8 cellular contexts compared by ENCODE assay signal in genomic region chr7:112411186-112411795, GRCh38. TPM values are rescaled to one million over a fixed set of nuclear protein-coding genes. Genes with fewer than 3 reads are reported as not detected.
DNase-seq lines count a peak whose midpoint lies in the region; ATAC-seq and TF ChIP-seq lines count a peak whose summit lies in the region.

No MANE protein-coding gene starts in this region.

- peak; percentile 36 to 58 for TF ChIP-seq CTCF in Caco-2 (IDR thresholded peaks at IDR 0.05; ENCODE audit: insufficient read depth in 1 of 2, low read depth in 1 of 2, low read length in 1 of 2, severe bottlenecking in 1 of 2, unreplicated experiment in 1 of 2)
- TF ChIP-seq CTCF in body of pancreas (IDR thresholded peaks at IDR 0.05), result peak; percentile 22 to 68 (median 56)
- peak; percentile 65 for TF ChIP-seq CTCF in liver (IDR thresholded peaks at IDR 0.05; ENCODE audit: low read depth, low read length, missing input control)

- TF ChIP-seq POLR2A in body of pancreas (IDR thresholded peaks at IDR 0.05), result no peak

- H3K9me3 ChIP-seq in Caco-2, result no peaks in the 10 kb centered on the region
- no peaks in the 10 kb centered on the region for H3K9me3 ChIP-seq in body of pancreas
- no peaks in the 10 kb centered on the region for H3K9me3 ChIP-seq in liver (ENCODE audit: control insufficient read depth in 4 of 4, low read length in 3 of 4)

- BruUV-seq in Caco-2 (replicated peaks; lab: Mats Ljungman, UMichigan), result no TSS peak

- no peaks in the 10 kb centered on the region for H3K36me3 ChIP-seq in Caco-2 (ENCODE audit: control insufficient read depth, insufficient read depth, low read length)
- no peaks in the 10 kb centered on the region for H3K36me3 ChIP-seq in body of pancreas (replicated peaks in 1 of 2; ENCODE audit: insufficient read depth in 1 of 2, low read depth in 2 of 2)
- H3K36me3 ChIP-seq in liver (ENCODE audit: control insufficient read depth in 4 of 4, insufficient read depth in 3 of 4, low read depth in 1 of 4, low read length in 3 of 4), result no peaks in the 10 kb centered on the region

- no peaks in the 10 kb centered on the region for H3K4me1 Mint-ChIP-seq in Caco-2 (ENCODE audit: low read depth, unreplicated experiment)

- CTCF ChIA-PET in Caco-2 (lab: Charles Lee), result no interaction called here

- no peaks in the 10 kb centered on the region for H3K36me3 Mint-ChIP-seq in Caco-2 (ENCODE audit: insufficient read depth, unreplicated experiment)

- H3K4me1 ChIP-seq in Caco-2, result no peaks in the 10 kb centered on the region
- no peaks in the 10 kb centered on the region for H3K4me1 ChIP-seq in body of pancreas
- H3K4me1 ChIP-seq in liver (ENCODE audit: control insufficient read depth in 4 of 4, insufficient read depth in 4 of 4, low read length in 3 of 4), result peaks cover 0 to 3% (median 0%) of the 10 kb centered on the region in 4 donors

- no peak overlapping the region for H3K4me3 Mint-ChIP-seq in Caco-2 (ENCODE audit: unreplicated experiment)

- no peak overlapping the region for H3K4me3 ChIP-seq in Caco-2 (ENCODE audit: low read depth, low read length)
- H3K4me3 ChIP-seq in body of pancreas, result no peak overlapping the region
- no peak overlapping the region for H3K4me3 ChIP-seq in liver (ENCODE audit: low read depth in 1 of 3, low read length in 3 of 3)

- intact Hi-C loops in Caco-2 (cut with micrococcal nuclease; ENCODE audit: unreplicated experiment), result loop anchor here (5.0 to 10.0 kb wide), 2 partner anchors 86 to 336 kb away; no protein-coding TSS in a partner anchor
- intact Hi-C loops in body of pancreas (cut with DNase I), result no loop called here

- H3K27me3 Mint-ChIP-seq in Caco-2 (ENCODE audit: insufficient read depth, unreplicated experiment), result peaks cover 23% of the 10 kb centered on the region

- no peak overlapping the region for H3K27ac Mint-ChIP-seq in Caco-2 (ENCODE audit: unreplicated experiment)

- no peaks in the 10 kb centered on the region for H3K9me3 Mint-ChIP-seq in Caco-2 (ENCODE audit: unreplicated experiment)

- no peak overlapping the region for H3K9ac ChIP-seq in liver (ENCODE audit: low read depth in 1 of 2, low read length in 2 of 2)

- ATAC-seq in body of pancreas (peak; percentile 55), GM19452 (IDR thresholded peaks at IDR 0.05; ENCODE audit: unreplicated experiment) (no peak), GM18870 (IDR thresholded peaks at IDR 0.05; ENCODE audit: unreplicated experiment) (no peak)

- H3K27me3 ChIP-seq in Caco-2 (replicated peaks; ENCODE audit: control insufficient read depth, insufficient read depth, low read length) (no peaks in the 10 kb centered on the region), body of pancreas (no peaks in the 10 kb centered on the region), liver (ENCODE audit: control insufficient read depth in 4 of 4, insufficient read depth in 4 of 4, low read length in 3 of 4) (no peaks in the 10 kb centered on the region)

- TF ChIP-seq RAD21 in liver (IDR thresholded peaks at IDR 0.05), result peak; percentile 91

- no peak overlapping the region for H3K27ac ChIP-seq in body of pancreas
- no peak overlapping the region for H3K27ac ChIP-seq in liver (ENCODE audit: low read depth in 1 of 2, low read length in 2 of 2)

- DNase-seq in Caco-2, result peak in 1 of 2 experiments; percentile 28
- peak; percentile 36 for DNase-seq in NCI-H1092 (lab: John Stamatoyannopoulos, UW)
- DNase-seq in body of pancreas, result peak; percentile 29 to 51 (median 36)
- no peak for DNase-seq in A172 (ENCODE audit: low spot score)
- DNase-seq in activated CD8-positive, alpha-beta memory T cell treated with anti-CD3 and anti-CD28 coated beads, Interleukin-2, amount 50 U/mL, for 4 hours, result no peak

- 34 to 35% methylated on average over 7 of the region's 7 CpGs for WGBS in body of pancreas, 2 donors
- 35% methylated on average over 7 of the region's 7 CpGs for WGBS in liver

- POLR2A ChIA-PET in Caco-2 (lab: Charles Lee), result no interaction called here

TF ChIP-seq in liver, 16 proteins besides CTCF, POLR2A, EP300 and RAD21:
- TF ChIP-seq FOXA2 (IDR thresholded peaks at IDR 0.05) (no peak), YY1 (IDR thresholded peaks at IDR 0.05) (no peak), ZBTB33 (IDR thresholded peaks at IDR 0.05) (no peak), HNF4G (IDR thresholded peaks at IDR 0.05) (no peak), RXRA (IDR thresholded peaks at IDR 0.05) (no peak), JUND (IDR thresholded peaks at IDR 0.05) (no peak), GABPA (IDR thresholded peaks at IDR 0.05 in 1 of 2, conservative IDR thresholded peaks at IDR 0.05 in 1 of 2) (no peak), EGR1 (IDR thresholded peaks at IDR 0.05; ENCODE audit: low read depth in 2 of 2) (no peak), REST (IDR thresholded peaks at IDR 0.05) (no peak), TAF1 (conservative IDR thresholded peaks at IDR 0.05) (no peak), NR2F2 (IDR thresholded peaks at IDR 0.05) (no peak), ATF3 (IDR thresholded peaks at IDR 0.05) (no peak)

RNA-seq across cellular contexts. Expression of gene IFRD1, which starts 39.0 kb away (rescaled TPM):
- total RNA-seq in Caco-2 (2022) (78.8 and 83.2 TPM in 2 replicates), body of pancreas (100 to 1,000 TPM; 119 to 154 TPM), liver (10 to 100 TPM; 11.5 to 30.6 TPM)
- 10 to 100 TPM in 1 of 2 donors, 1 to 10 TPM in 1; 7.7 to 35.6 TPM for polyA plus RNA-seq in liver
- 97.0 and 114 TPM in 2 replicates for total RNA-seq in A172 (2014; rRNA removed; shearing (Covaris generic))

Comparison
In these comparisons a context has a peak if more than half of its experiments do, and no peak if none do; other contexts are left out.
1. DNase-seq: peak in NCI-H1092 (single experiment) and body of pancreas (4 of 4); none in A172 (single experiment) and activated CD8-positive, alpha-beta memory T cell treated with anti-CD3 and anti-CD28 coated beads, Interleukin-2, amount 50 U/mL, for 4 hours (single experiment).
2. Peak in every context shown above with its lines, with median percentiles within 50 percentile points of each other: CTCF ChIP-seq.